16 cellular contexts compared by ENCODE assay signal in genomic region chr2:583666-584065, GRCh38.
A peak's percentile ranks its signal among the peaks of the same experiment; 100 is the strongest.
DNase-seq lines count a peak whose midpoint lies in the region; ATAC-seq and TF ChIP-seq lines count a peak whose summit lies in the region.
"Had no signal": no experiment of that assay in that cellular context is flagged by ENCODE, and none has a peak within 500 bp of the region (broad histone marks: within the 10 kb centered on the region; RNA-seq: fewer than 3 reads in every experiment).

No MANE protein-coding gene starts in this region.

- no peak overlapping the region for H3K4me3 Mint-ChIP-seq in endothelial cell (ENCODE audit: unreplicated experiment)

- no peak overlapping the region for H3K9ac ChIP-seq in OCI-LY3 (ENCODE audit: low read length)
- H3K9ac ChIP-seq: BLaER1 had no signal

- DNase-seq in right atrium auricular region (ENCODE audit: low spot score) (peak; percentile 36), left ventricle myocardium superior (no peak), endothelial cell (ENCODE audit: low spot score) (no peak), adrenal gland (no peak), NCI-H128 (lab: John Stamatoyannopoulos, UW; ENCODE audit: unreplicated experiment) (no peak), DMS79 (lab: John Stamatoyannopoulos, UW) (no peak)
- DNase-seq: KBM-7; NCI-H1092; NCI-H1694; NCI-H69; NK-92 treated with Interleukin-12 subunit alpha and Interleukin-12 subunit beta, amount 100 ng/mL, for 24 hours had no signal

- H3K4me1 ChIP-seq in right atrium auricular region (peaks cover 0 to 9% of the 10 kb centered on the region in 2 donors), OCI-LY3 (ENCODE audit: low read length) (no peaks in the 10 kb centered on the region), adrenal gland (replicated peaks in 1 of 2) (no peaks in the 10 kb centered on the region)

- 76 to 87% (median 83%) methylated on average over 12 to 13 of the region's 13 CpGs for WGBS in adrenal gland, 4 donors

- H3K27me3 ChIP-seq in right atrium auricular region (no peaks in the 10 kb centered on the region), OCI-LY3 (ENCODE audit: low read depth, low read length) (no peaks in the 10 kb centered on the region; the same call in 1 of the 2 replicates), adrenal gland (no peaks in the 10 kb centered on the region)

- TF ChIP-seq CTCF in right atrium auricular region (IDR thresholded peaks at IDR 0.05) (no peak), OCI-LY3 (IDR thresholded peaks at IDR 0.05; ENCODE audit: low read depth, low read length) (peak; percentile 11; the same call in 1 of the 2 replicates), endothelial cell (IDR thresholded peaks at IDR 0.05; ENCODE audit: unreplicated experiment) (peak; percentile 35), adrenal gland (IDR thresholded peaks at IDR 0.05) (no peak)

- no peaks in the 10 kb centered on the region for H3K9me3 ChIP-seq in right atrium auricular region
- no peaks in the 10 kb centered on the region for H3K9me3 ChIP-seq in OCI-LY3 (ENCODE audit: insufficient read depth, low read length)
- no peaks in the 10 kb centered on the region for H3K9me3 ChIP-seq in adrenal gland (replicated peaks in 1 of 3)
- H3K9me3 ChIP-seq: BLaER1, HAP-1 had no signal

- H4K20me1 ChIP-seq in OCI-LY3 (ENCODE audit: insufficient read depth, low read length) = no peaks in the 10 kb centered on the region
- H4K20me1 ChIP-seq: BLaER1 had no signal

- peaks cover 3% of the 10 kb centered on the region for H3K27me3 Mint-ChIP-seq in endothelial cell (ENCODE audit: unreplicated experiment)

- intact Hi-C loops in left ventricle myocardium superior (cut with micrococcal nuclease) (no loop called here), adrenal gland (cut with DNase I) (no loop called here)

- H3K4me2 ChIP-seq in OCI-LY3 (ENCODE audit: low read length) = no peak overlapping the region

- ATAC-seq in left ventricle myocardium superior (no peak), GM21619 (IDR thresholded peaks at IDR 0.05; ENCODE audit: unreplicated experiment) (no peak)

- H3K27ac Mint-ChIP-seq in endothelial cell (ENCODE audit: unreplicated experiment) = no peak overlapping the region

- H2AFZ ChIP-seq in OCI-LY3 (ENCODE audit: low read depth, low read length) = no peak overlapping the region

- no peaks in the 10 kb centered on the region for H3K79me2 ChIP-seq in OCI-LY3 (ENCODE audit: low read length)

- peaks cover 11% of the 10 kb centered on the region for H3K4me1 Mint-ChIP-seq in endothelial cell (ENCODE audit: unreplicated experiment)

- H3K36me3 ChIP-seq in right atrium auricular region (no peaks in the 10 kb centered on the region), OCI-LY3 (replicated peaks; ENCODE audit: low read depth, low read length) (no peaks in the 10 kb centered on the region), adrenal gland (replicated peaks in 1 of 2) (no peaks in the 10 kb centered on the region)
- H3K36me3 ChIP-seq: BLaER1, HAP-1 had no signal

- no peaks in the 10 kb centered on the region for H3K9me3 Mint-ChIP-seq in endothelial cell (ENCODE audit: unreplicated experiment)

- TF ChIP-seq POLR2A in adrenal gland (IDR thresholded peaks at IDR 0.05) = no peak

- H3K36me3 Mint-ChIP-seq in endothelial cell (ENCODE audit: low read depth, unreplicated experiment) = no peaks in the 10 kb centered on the region

- H3K4me3 ChIP-seq in right atrium auricular region = no peak overlapping the region
- H3K4me3 ChIP-seq in OCI-LY3 (ENCODE audit: low read length) = no peak overlapping the region
- H3K4me3 ChIP-seq in adrenal gland = no peak overlapping the region
- H3K4me3 ChIP-seq: BLaER1, HAP-1 had no signal

- H3K27ac ChIP-seq in right atrium auricular region (no peak overlapping the region), OCI-LY3 (ENCODE audit: low read length) (no peak overlapping the region), adrenal gland (no peak overlapping the region)
- H3K27ac ChIP-seq: 22Rv1, BLaER1 had no signal

Comparison
In these comparisons a context has a peak if more than half of its experiments do, and no peak if none do; other contexts are left out.
1. CTCF ChIP-seq: peak in OCI-LY3 (single experiment) and endothelial cell (single experiment); none in right atrium auricular region (0 of 2) and adrenal gland (0 of 6).